Comparison of ENCODE assay signal across 1 cellular context in genomic region chr11:424232-424631, GRCh38.
TF ChIP-seq lines count a peak whose summit lies in the region.

No MANE protein-coding gene starts in this region.

TF ChIP-seq in HepG2, 621 proteins besides CTCF, POLR2A, EP300 and RAD21:
- TF ChIP-seq PRDM4 (CRISPR knock-in tag; IDR thresholded peaks at IDR 0.05; ENCODE audit: borderline replicate concordance): no peak
- TF ChIP-seq ZNF768 (CRISPR knock-in tag; IDR thresholded peaks at IDR 0.05): peak; percentile 61; the same call in 1 of the 2 replicates
